ENCODE assay signal across 15 cellular contexts in genomic region chr3:160184655-160185054, GRCh38. TPM values are rescaled to one million over a fixed set of nuclear protein-coding genes. Genes with fewer than 3 reads are reported as not detected.
DNase-seq lines count a peak whose midpoint lies in the region; ATAC-seq, FAIRE-seq and TF ChIP-seq lines count a peak whose summit lies in the region.
"Had no signal": no experiment of that assay in that cellular context is flagged by ENCODE, and none has a peak within 500 bp of the region (broad histone marks: within the 10 kb centered on the region; RNA-seq: fewer than 3 reads in every experiment).

No MANE protein-coding gene starts in this region.

- H4K20me1 ChIP-seq in K562 (replicated peaks; ENCODE audit: control insufficient read depth, insufficient read depth, low read length): no peaks in the 10 kb centered on the region

- in situ Hi-C loops in K562 (cut with MboI): no loop called here

- TF ChIP-seq CTCF in K562 (IDR thresholded peaks at IDR 0.05 in 2 of 3, conservative IDR thresholded peaks at IDR 0.05 in 1 of 3; ENCODE audit: insufficient read depth in 2 of 3, low read depth in 1 of 3, low read length in 3 of 3): no peak

- H3K27ac ChIP-seq in K562 (ENCODE audit: extremely low read depth, low read depth, low read length): no peak overlapping the region
- H3K27ac ChIP-seq: colonic mucosa had no signal

- H3K9me1 ChIP-seq in K562 (ENCODE audit: control insufficient read depth, insufficient read depth, low read length): no peaks in the 10 kb centered on the region

- no peak overlapping the region for H3K9ac ChIP-seq in K562 (ENCODE audit: insufficient read depth in 1 of 2, low read depth in 2 of 2, low read length in 2 of 2)

- BruUV-seq in K562 (replicated peaks; lab: Mats Ljungman, UMichigan): no TSS peak

- peaks cover 2 to 9% of the 10 kb centered on the region in 2 experiments; a peak in 3 of 5 replicates for H3K27me3 ChIP-seq in K562 (ENCODE audit: control insufficient read depth in 2 of 2, insufficient read depth in 2 of 2, low read length in 2 of 2)
- H3K27me3 ChIP-seq: colonic mucosa had no signal

- no peak for TF ChIP-seq POLR2A in K562 (conservative IDR thresholded peaks at IDR 0.05)

- no peak overlapping the region for H3K4me3 ChIP-seq in K562
- H3K4me3 ChIP-seq: colonic mucosa had no signal

- CTCF ChIA-PET in K562 (lab: Yijun Ruan, JAX; ENCODE audit: low intra/inter-chr PET ratio): no interaction called here

- 2% methylated on average over 3 of the region's 3 CpGs for WGBS in K562 (ENCODE audit: insufficient coverage, low coverage, missing lambda C conversion rate)

- intact Hi-C loops in K562 (cut with micrococcal nuclease): no loop called here

- DNase-seq in AG08396 (ENCODE audit: low spot score) (peak; percentile 30), K562 (ENCODE audit: extremely low read depth in 1 of 4, low spot score in 3 of 4) (no peak), middle frontal gyrus (ENCODE audit: extremely low spot score, low spot score) (peak; percentile 66), NCI-H524 treated with DMSO at 0.1 percent for 48 hours (lab: John Stamatoyannopoulos, UW) (no peak)
- no peak for DNase-seq in stimulated activated CD4-positive, alpha-beta T cell treated with anti-CD3 and anti-CD28 coated beads, Interleukin-2, amount 100 ng/mL, for 48 hours
- no peak for DNase-seq in activated CD4-positive, CD25-positive, alpha-beta regulatory T cell (lab: John Stamatoyannopoulos, UW)
- DNase-seq in stimulated activated CD4-positive, alpha-beta T cell treated with anti-CD3 and anti-CD28 coated beads, Interleukin-15, amount 100 ng/mL, for 24 hours: no peak
- DNase-seq: activated CD4-positive, alpha-beta T cell treated with anti-CD3 and anti-CD28 coated beads, Interleukin-2, amount 50 U/mL, for 4 hours; AML-193; colonic mucosa; mammary epithelial cell; NCI-H2029; T1000 had no signal

- no peaks in the 10 kb centered on the region for H3K4me1 ChIP-seq in K562 (replicated peaks in 1 of 2; ENCODE audit: control insufficient read depth in 2 of 2, insufficient read depth in 2 of 2, low read length in 2 of 2)
- H3K4me1 ChIP-seq: colonic mucosa had no signal

- TF ChIP-seq RAD21 in K562 (CRISPR knock-in tag; conservative IDR thresholded peaks at IDR 0.05 in 1 of 2, IDR thresholded peaks at IDR 0.05 in 1 of 2): no peak

- FAIRE-seq in K562 (lab: Jason Lieb, UNC): no peak

- H2AFZ ChIP-seq in K562 (ENCODE audit: low read depth, low read length): no peak overlapping the region

- no peaks in the 10 kb centered on the region for H3K79me2 ChIP-seq in K562 (ENCODE audit: control insufficient read depth, insufficient read depth, low read length)

- no peaks in the 10 kb centered on the region for H3K36me3 ChIP-seq in K562 (ENCODE audit: control insufficient read depth, insufficient read depth, low read length)
- H3K36me3 ChIP-seq: colonic mucosa had no signal

- no peak for TF ChIP-seq EP300 in K562 (IDR thresholded peaks at IDR 0.05; ENCODE audit: low read length)

- no peaks in the 10 kb centered on the region for H3K9me3 ChIP-seq in K562 (replicated peaks; ENCODE audit: control insufficient read depth, insufficient read depth, low read depth, low read length)
- H3K9me3 ChIP-seq: colonic mucosa had no signal

- ATAC-seq in HG02885 (IDR thresholded peaks at IDR 0.05; ENCODE audit: poor library complexity, unreplicated experiment) (peak; percentile 48), K562 (no peak)

- POLR2A ChIA-PET in K562 (lab: Yijun Ruan, JAX): no interaction called here

- H3K4me2 ChIP-seq in K562 (ENCODE audit: insufficient read depth, low read length): no peak overlapping the region

TF ChIP-seq in K562, 482 proteins besides CTCF, POLR2A, EP300 and RAD21:
- no peak for TF ChIP-seq ZNF217 (CRISPR knock-in tag; IDR thresholded peaks at IDR 0.05)
- TF ChIP-seq, protein P1, sequence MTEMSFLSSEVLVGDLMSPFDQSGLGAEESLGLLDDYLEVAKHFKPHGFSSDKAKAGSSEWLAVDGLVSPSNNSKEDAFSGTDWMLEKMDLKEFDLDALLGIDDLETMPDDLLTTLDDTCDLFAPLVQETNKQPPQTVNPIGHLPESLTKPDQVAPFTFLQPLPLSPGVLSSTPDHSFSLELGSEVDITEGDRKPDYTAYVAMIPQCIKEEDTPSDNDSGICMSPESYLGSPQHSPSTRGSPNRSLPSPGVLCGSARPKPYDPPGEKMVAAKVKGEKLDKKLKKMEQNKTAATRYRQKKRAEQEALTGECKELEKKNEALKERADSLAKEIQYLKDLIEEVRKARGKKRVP (CRISPR knock-in tag; IDR thresholded peaks at IDR 0.05): 0 out of 2 replicates have a peak, but pooled peaks have one; percentile 23

RNA-seq across cellular contexts. Expression of gene C3orf80, which starts 40.6 kb away (rescaled TPM):
- total RNA-seq in K562 (2011; cell fraction: chromatin; rRNA removed; ENCODE audit: low replicate concordance): 0.09 TPM in 1 of 2 replicates, not detected in the other
- 0.26 TPM in 1 of 2 replicates, not detected in the other for total RNA-seq in K562 (2011; cell fraction: nucleolus; rRNA removed)
- 0.15 TPM in 1 of 2 replicates, not detected in the other for total RNA-seq in K562 (2011; cell fraction: nucleoplasm; rRNA removed)
- total RNA-seq in K562 (2014; rRNA removed) (0.14 and 0.33 TPM in 2 replicates), K562 (2014; rRNA removed; fragmentation: Illumina TruSeq; extraction: Trizol) (0.07 and 0.13 TPM in 2 replicates), K562 (2015; rRNA removed; fragmentation: Illumina TruSeq; extraction: Trizol) (0.08 and 0.11 TPM in 2 replicates), K562 (2021) (0.60 and 0.75 TPM in 2 replicates)
- polyA plus RNA-seq in K562 (2011; rRNA removed) (0.07 and 0.16 TPM in 2 replicates), K562 (2014; fragmentation: Illumina TruSeq; extraction: Trizol) (0.06 and 0.18 TPM in 2 replicates), K562 (2014; fragmentation: Nextera tagmentation; extraction: Ambion mirVana) (under 1 TPM; 0.03 to 0.04 TPM), K562 (2014; rRNA removed) (0.16 and 0.31 TPM in 2 replicates)
- polyA plus RNA-seq in K562 (2011; cell fraction: cytosol; rRNA removed): 0.06 and 0.10 TPM in 2 replicates
- polyA plus RNA-seq in K562 (2011; cell fraction: nucleus; rRNA removed): 0.10 and 0.14 TPM in 2 replicates
- 0.20 and 0.71 TPM in 2 replicates for polyA plus RNA-seq in K562 (2012)
- polyA minus RNA-seq in K562 (2011; rRNA and poly(A)+ RNA removed): 0.06 TPM in 1 of 2 replicates, not detected in the other
- polyA minus RNA-seq in K562 (2011; cell fraction: cytosol; rRNA and poly(A)+ RNA removed): not detected in 2 replicates
- 0.22 and 0.27 TPM in 2 replicates for polyA minus RNA-seq in K562 (2011; cell fraction: nucleus; rRNA and poly(A)+ RNA removed)
- total RNA-seq: mammary epithelial cell, skeletal muscle tissue had no signal
- polyA plus RNA-seq: mammary epithelial cell had no signal

Comparison
In these comparisons a context has a peak if more than half of its experiments do, and no peak if none do; other contexts are left out.
1. DNase-seq: peak in AG08396 (single experiment) and middle frontal gyrus (single experiment); none in K562 (0 of 4), stimulated activated CD4-positive, alpha-beta T cell treated with anti-CD3 and anti-CD28 coated beads, Interleukin-2, amount 100 ng/mL, for 48 hours (0 of 2), activated CD4-positive, CD25-positive, alpha-beta regulatory T cell (0 of 4), NCI-H524 treated with DMSO at 0.1 percent for 48 hours (single experiment) and stimulated activated CD4-positive, alpha-beta T cell treated with anti-CD3 and anti-CD28 coated beads, Interleukin-15, amount 100 ng/mL, for 24 hours (single experiment).